Comparison of ENCODE assay signal across 17 cellular contexts in the genomic region with DNA sequence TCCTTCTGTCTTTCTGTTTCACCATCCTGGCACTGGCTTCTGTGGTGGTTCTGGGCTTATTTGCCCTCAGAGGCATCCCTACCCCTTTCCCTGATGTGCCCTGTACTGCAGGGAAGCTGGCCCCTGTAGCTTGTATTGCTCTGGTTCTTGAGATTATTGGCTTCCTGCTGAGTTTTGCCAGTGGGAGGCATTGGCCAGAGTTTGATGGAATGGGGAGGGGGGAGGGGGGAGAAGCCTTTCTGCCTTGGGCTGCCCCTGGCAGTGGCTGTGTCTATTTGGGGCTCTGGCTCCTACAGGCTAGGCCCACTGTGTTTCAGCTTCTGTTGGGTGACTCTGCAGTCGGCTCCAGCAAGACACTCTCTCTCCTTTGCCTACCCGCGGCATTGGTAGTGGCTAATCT. TPM values are rescaled to one million over a fixed set of nuclear protein-coding genes. Genes with fewer than 3 reads are reported as not detected.
DNase-seq lines count a peak whose midpoint lies in the region; ATAC-seq, FAIRE-seq and TF ChIP-seq lines count a peak whose summit lies in the region.
"Had no signal": no experiment of that assay in that cellular context is flagged by ENCODE, and none has a peak within 500 bp of the region (broad histone marks: within the 10 kb centered on the region; RNA-seq: fewer than 3 reads in every experiment).

No MANE protein-coding gene starts in this region.

- no peak for TF ChIP-seq POLR2A in H1 (IDR thresholded peaks at IDR 0.05; ENCODE audit: control extremely low read depth in 1 of 2, low read depth in 2 of 2, low read length in 2 of 2)
- no peak for TF ChIP-seq POLR2A in testis (IDR thresholded peaks at IDR 0.05)

- H3K9me3 Mint-ChIP-seq in neural progenitor cell = peaks cover 5% of the 10 kb centered on the region

- no peak overlapping the region for H4K91ac ChIP-seq in H1 (replicated peaks; ENCODE audit: insufficient read length, low read length)

- H3K4ac ChIP-seq in H1 (replicated peaks; ENCODE audit: insufficient read length, low read depth, low read length) = no peak overlapping the region

- no peak overlapping the region for H2BK12ac ChIP-seq in H1 (ENCODE audit: low read depth, low read length)

- H2BK5ac ChIP-seq in H1 (ENCODE audit: low read depth, low read length) = no peak overlapping the region

- no peak for FAIRE-seq in H1 (lab: Jason Lieb, UNC)
- FAIRE-seq: A204.1 had no signal

- CTCF ChIA-PET in H1 (lab: Charles Lee; ENCODE audit: partially characterized antibody) = interaction anchor here (0.6 to 1.3 kb wide), 6 partner anchors 12 to 665 kb away, joined by 3 to 7 read pairs (median 4); no protein-coding TSS in a partner anchor

- intact Hi-C loops in testis (cut with DNase I; ENCODE audit: low total_unique reads) = no loop called here

- no peak overlapping the region for H3K9ac ChIP-seq in H1 (replicated peaks in 1 of 4; ENCODE audit: extremely low read depth in 1 of 4, low read depth in 3 of 4, low read length in 3 of 4)
- no peak overlapping the region for H3K9ac ChIP-seq in neural progenitor cell

- H3K27me3 Mint-ChIP-seq in neural progenitor cell (ENCODE audit: insufficient read depth, low read depth) = no peaks in the 10 kb centered on the region

- H2AK5ac ChIP-seq in H1 (ENCODE audit: low read depth, low read length) = no peak overlapping the region

- no peaks in the 10 kb centered on the region for H3K36me3 Mint-ChIP-seq in neural progenitor cell

- no peaks in the 10 kb centered on the region for H3K23me2 ChIP-seq in H1 (ENCODE audit: low read depth, low read length)

- H3K4me2 ChIP-seq in H1 (ENCODE audit: insufficient read depth in 1 of 2, low read depth in 2 of 2, low read length in 2 of 2) (no peak overlapping the region), neural progenitor cell (peak overlapping the region; percentile 40)
- H3K4me2 ChIP-seq: PC-9 had no signal

- H3K4me1 ChIP-seq in H1 (replicated peaks in 1 of 4; ENCODE audit: control insufficient read depth in 3 of 4, insufficient read depth in 4 of 4, low read length in 3 of 4) = peaks cover 0 to 5% (median 0%) of the 10 kb centered on the region in 4 experiments; a peak in 2 of 7 replicates
- H3K4me1 ChIP-seq in neural progenitor cell = peaks cover 60% of the 10 kb centered on the region
- H3K4me1 ChIP-seq in testis = no peaks in the 10 kb centered on the region
- H3K4me1 ChIP-seq: SJSA1 had no signal

- no peak overlapping the region for H3K4me3 ChIP-seq in H1 (ENCODE audit: extremely low read depth in 1 of 4, insufficient read depth in 2 of 4, low read depth in 3 of 4, low read length in 4 of 4)
- H3K4me3 ChIP-seq in neural progenitor cell = no peak overlapping the region
- no peak overlapping the region for H3K4me3 ChIP-seq in testis
- H3K4me3 ChIP-seq: PC-9, SJSA1 had no signal

- H2AFZ ChIP-seq in H1 (ENCODE audit: low read length) = no peak overlapping the region
- H2AFZ ChIP-seq in neural progenitor cell (replicated peaks) = no peak overlapping the region
- H2AFZ ChIP-seq: PC-9 had no signal

- TF ChIP-seq CTCF in H1 (IDR thresholded peaks at IDR 0.05; ENCODE audit: control extremely low read depth in 1 of 3, insufficient read depth in 1 of 3, low read depth in 1 of 3, low read length in 3 of 3) (no peak), neural progenitor cell (IDR thresholded peaks at IDR 0.05) (no peak), testis (IDR thresholded peaks at IDR 0.05) (no peak)

- H4K20me1 ChIP-seq in H1 (replicated peaks in 1 of 2; ENCODE audit: control insufficient read depth in 1 of 2, insufficient read depth in 2 of 2, low read length in 2 of 2) = no peaks in the 10 kb centered on the region
- no peaks in the 10 kb centered on the region for H4K20me1 ChIP-seq in neural progenitor cell (ENCODE audit: low read depth)

- no peak for TF ChIP-seq RAD21 in H1 (IDR thresholded peaks at IDR 0.05 in 1 of 2, conservative IDR thresholded peaks at IDR 0.05 in 1 of 2; ENCODE audit: low read depth in 2 of 2, low read length in 2 of 2)

- TF ChIP-seq EP300 in H1 (IDR thresholded peaks at IDR 0.05; ENCODE audit: borderline replicate concordance in 1 of 2, low read depth in 2 of 2, low read length in 2 of 2) = no peak

- no peak overlapping the region for H2BK20ac ChIP-seq in H1 (ENCODE audit: low read length)

- POLR2A ChIA-PET in H1 (lab: Charles Lee; ENCODE audit: partially characterized antibody) = no interaction called here

- H3K36me3 ChIP-seq in H1 (ENCODE audit: control insufficient read depth in 2 of 4, insufficient read depth in 4 of 4, low read length in 3 of 4) (no peaks in the 10 kb centered on the region), neural progenitor cell (no peaks in the 10 kb centered on the region), testis (ENCODE audit: low read depth, missing control alignments) (no peaks in the 10 kb centered on the region)
- H3K36me3 ChIP-seq: SJSA1 had no signal

- no peak overlapping the region for H3K27ac ChIP-seq in H1 (ENCODE audit: low read depth, low read length)
- H3K27ac ChIP-seq in neural progenitor cell = no peak overlapping the region
- H3K27ac ChIP-seq in testis = no peak overlapping the region
- H3K27ac ChIP-seq: PC-9, SJSA1 had no signal

- H3K23ac ChIP-seq in H1 (ENCODE audit: insufficient read length) = no peak overlapping the region

- no peak overlapping the region for H3K56ac ChIP-seq in H1 (replicated peaks; ENCODE audit: insufficient read length, low read depth, low read length)

- peak overlapping the region; percentile 7 for H3K27ac Mint-ChIP-seq in neural progenitor cell

- H3K79me2 ChIP-seq in H1 (ENCODE audit: control insufficient read depth in 1 of 2, insufficient read depth in 2 of 2, low read length in 2 of 2) (no peaks in the 10 kb centered on the region), neural progenitor cell (ENCODE audit: low read depth) (no peaks in the 10 kb centered on the region)

- no peak for ATAC-seq in GM19467 (IDR thresholded peaks at IDR 0.05; ENCODE audit: unreplicated experiment)

- H4K5ac ChIP-seq in H1 (ENCODE audit: insufficient read length, low read depth, low read length) = no peak overlapping the region

- H2BK15ac ChIP-seq in H1 (ENCODE audit: low read length) = no peak overlapping the region

- H4K8ac ChIP-seq in H1 (ENCODE audit: extremely low read depth, insufficient read depth, low read length) = no peak overlapping the region; the same call in 1 of the 2 replicates

- H3K4me1 Mint-ChIP-seq in neural progenitor cell = peaks cover 49% of the 10 kb centered on the region

- no peak overlapping the region for H3K14ac ChIP-seq in H1 (ENCODE audit: insufficient read length)

- H3K79me1 ChIP-seq in H1 (ENCODE audit: low read depth, low read length) = no peaks in the 10 kb centered on the region

- H3F3A ChIP-seq in neural progenitor cell (ENCODE audit: low read depth) = peaks cover 34% of the 10 kb centered on the region

- peaks cover 6 to 7% of the 10 kb centered on the region in 2 experiments; a peak in 2 of 4 replicates for H3K9me3 ChIP-seq in H1 (ENCODE audit: insufficient read depth in 2 of 2, low read depth in 1 of 2, low read length in 1 of 2)
- H3K9me3 ChIP-seq in neural progenitor cell (ENCODE audit: low read depth) = no peaks in the 10 kb centered on the region
- no peaks in the 10 kb centered on the region for H3K9me3 ChIP-seq in testis
- H3K9me3 ChIP-seq: SJSA1 had no signal

- no peak overlapping the region for H3K18ac ChIP-seq in H1 (ENCODE audit: extremely low read depth, low read length)

- H2BK120ac ChIP-seq in H1 (replicated peaks; ENCODE audit: low read depth, low read length) = no peak overlapping the region

- H3K27me3 ChIP-seq in H1 (replicated peaks in 1 of 4; ENCODE audit: control insufficient read depth in 3 of 4, extremely low read depth in 1 of 4, insufficient read depth in 3 of 4, low read length in 3 of 4) = no peaks in the 10 kb centered on the region
- no peaks in the 10 kb centered on the region for H3K27me3 ChIP-seq in neural progenitor cell
- no peaks in the 10 kb centered on the region for H3K27me3 ChIP-seq in testis
- H3K27me3 ChIP-seq: SJSA1 had no signal

- 75% methylated on average over 3 of the region's 3 CpGs; no CpG with 5 or more reads in 1 of the 2 experiments for WGBS in H1 (ENCODE audit: extremely low coverage in 1 of 2, insufficient coverage in 1 of 2, insufficient read length in 1 of 2, insufficient replicate concordance in 2 of 2, low coverage in 1 of 2, low lambda C conversion rate in 2 of 2, missing lambda C conversion rate in 1 of 2), 2 experiments
- WGBS in testis, 2 donors = 87 to 96% methylated on average over 3 of the region's 3 CpGs

- DNase-seq in NCI-H345 (lab: John Stamatoyannopoulos, UW) = peak; percentile 7
- DNase-seq in NCI-H345 treated with DMSO at 0.1 percent for 48 hours (lab: John Stamatoyannopoulos, UW; ENCODE audit: unreplicated experiment) = no peak
- peak; percentile 80 for DNase-seq in NCI-H146 (lab: John Stamatoyannopoulos, UW)
- peak in 1 of 2 experiments; percentile 19 for DNase-seq in H1 (ENCODE audit: low read depth in 1 of 2, low spot score in 2 of 2)
- DNase-seq in neural progenitor cell (ENCODE audit: low spot score) = peak; percentile 48
- DNase-seq in stimulated activated naive CD4-positive, alpha-beta T cell treated with Interleukin-2 at 50 U/mL for 16 hours (lab: John Stamatoyannopoulos, UW) = no peak
- DNase-seq in testis = no peak
- DNase-seq: C1 segment of cervical spinal cord, DMS 273 treated with DMSO at 0.1 percent for 48 hours, HCEC 1CT, NCI-H2029 treated with DMSO at 0.1 percent for 48 hours, NCI-H526 treated with DMSO at 0.1 percent for 48 hours, PC-9, SW 1271 had no signal

- H3K4me3 Mint-ChIP-seq in neural progenitor cell = no peak overlapping the region

TF ChIP-seq in H1, 55 proteins besides CTCF, POLR2A, EP300 and RAD21 (continues in another document):
- TF ChIP-seq HDAC6 (IDR thresholded peaks at IDR 0.05; ENCODE audit: low read depth, low read length) = no peak
- no peak for TF ChIP-seq CREB1 (IDR thresholded peaks at IDR 0.05)
- TF ChIP-seq BCL11A (IDR thresholded peaks at IDR 0.05; ENCODE audit: low read depth in 2 of 2, low read length in 2 of 2) = peak in 1 of 2 experiments; percentile 9
- no peak for TF ChIP-seq TAF1 (IDR thresholded peaks at IDR 0.05; ENCODE audit: low read depth, low read length)
- TF ChIP-seq TEAD4 (IDR thresholded peaks at IDR 0.05; ENCODE audit: low read depth, low read length) = peak; percentile 11; the same call in 1 of the 2 replicates

RNA-seq across cellular contexts. Expression of a gene that starts 41.6 kb away (rescaled TPM):
- 2.2 and 3.7 TPM in 2 replicates for total RNA-seq in H1 (2021; fragmentation: NEBNext Ultra II Directional; extraction: Animal tissue kit (Norgen Biotek cat#: 25700))
- polyA plus RNA-seq in H1 (2011; rRNA removed) (2.5 and 3.8 TPM in 2 replicates), testis (ENCODE audit: insufficient read depth, low read depth, low replicate concordance) (4.0 TPM)
- polyA plus RNA-seq in H1 (2011; cell fraction: cytosol; rRNA removed) = 4.4 TPM
- polyA plus RNA-seq in H1 (2011; cell fraction: nucleus; rRNA removed) = 4.8 TPM
- polyA plus RNA-seq in H1 (2012, experiment 1 of 2) = 1.7 to 3.8 TPM (median 3.2 TPM) in 4 replicates
- 0.22 TPM for polyA plus RNA-seq in H1 (2012, experiment 2 of 2)
- polyA plus RNA-seq in H1 (2013, experiment 1 of 2) = 1.0 TPM
- polyA plus RNA-seq in H1 (2013, experiment 2 of 2) = 0.68 TPM
- 12.7 and 23.9 TPM in 2 replicates for polyA minus RNA-seq in H1 (2011; rRNA and poly(A)+ RNA removed)
- polyA minus RNA-seq in H1 (2011; cell fraction: cytosol; rRNA and poly(A)+ RNA removed) = 6.4 TPM
- polyA minus RNA-seq in H1 (2011; cell fraction: nucleus; rRNA and poly(A)+ RNA removed) = 13.2 TPM
- total RNA-seq in neural progenitor cell (ENCODE audit: low replicate concordance) (12.5 and 23.5 TPM in 2 replicates), testis (1 to 10 TPM; 4.3 to 5.6 TPM)
- total RNA-seq: PC-9 had no signal

Comparison
In these comparisons a context has a peak if more than half of its experiments do, and no peak if none do; other contexts are left out.
1. DNase-seq: peak in NCI-H345 (single experiment), NCI-H146 (single experiment) and neural progenitor cell (single experiment); none in NCI-H345 treated with DMSO at 0.1 percent for 48 hours (single experiment), stimulated activated naive CD4-positive, alpha-beta T cell treated with Interleukin-2 at 50 U/mL for 16 hours (single experiment) and testis (single experiment).